In genomic region chr9:112334319-112334828, GRCh38 we compare ENCODE assay signal across 8 cellular contexts. TPM values are rescaled to one million over a fixed set of nuclear protein-coding genes. Genes with fewer than 3 reads are reported as not detected.
A peak's percentile ranks its signal among the peaks of the same experiment; 100 is the strongest.
DNase-seq lines count a peak whose midpoint lies in the region; FAIRE-seq and TF ChIP-seq lines count a peak whose summit lies in the region.

No MANE protein-coding gene starts in this region.

- intact Hi-C loops in esophagus squamous epithelium (cut with DNase I) = no loop called here

- peak; percentile 67 for DNase-seq in DMS153 treated with DMSO at 0.1 percent for 48 hours (lab: John Stamatoyannopoulos, UW; ENCODE audit: unreplicated experiment)
- DNase-seq in activated CD4-positive, alpha-beta T cell treated with anti-CD3 and anti-CD28 coated beads, Interleukin-2, amount 50 U/mL, for 48 hours = peak; percentile 53 to 65
- DNase-seq in esophagus squamous epithelium (lab: John Stamatoyannopoulos, UW) = no peak
- peak; percentile 44 for DNase-seq in pons (ENCODE audit: low spot score)
- DNase-seq in NCI-H1092 treated with DMSO at 0.1 percent for 48 hours (lab: John Stamatoyannopoulos, UW) = no peak
- DNase-seq in frontal cortex (ENCODE audit: low spot score in 2 of 2) = no peak
- no peak for DNase-seq in HuH-7.5 (ENCODE audit: low spot score)

- no peak for FAIRE-seq in frontal cortex (lab: Jason Lieb, UNC)

- H3K27me3 ChIP-seq in esophagus squamous epithelium = no peaks in the 10 kb centered on the region

- H3K4me1 ChIP-seq in esophagus squamous epithelium = peaks cover 0 to 38% (median 5%) of the 10 kb centered on the region in 3 donors

- H3K27ac ChIP-seq in KOPT-K1 (ENCODE audit: low read depth, low read length, poor library complexity, severe bottlenecking) = peak overlapping the region; percentile 91
- peak overlapping the region; percentile 96 to 100 (median 98) for H3K27ac ChIP-seq in esophagus squamous epithelium

- H3K36me3 ChIP-seq in KOPT-K1 (ENCODE audit: insufficient read depth, low read length) = no peaks in the 10 kb centered on the region
- no peaks in the 10 kb centered on the region for H3K36me3 ChIP-seq in esophagus squamous epithelium

- 3 to 8% methylated on average over 8 of the region's 8 CpGs for WGBS in esophagus squamous epithelium, 2 donors

- H3K9me3 ChIP-seq in KOPT-K1 (ENCODE audit: insufficient read depth, low read length, poor library complexity, severe bottlenecking) = no peaks in the 10 kb centered on the region
- no peaks in the 10 kb centered on the region for H3K9me3 ChIP-seq in esophagus squamous epithelium

- peak overlapping the region; percentile 78 to 100 (median 88) for H3K4me3 ChIP-seq in esophagus squamous epithelium

- TF ChIP-seq CTCF in esophagus squamous epithelium (IDR thresholded peaks at IDR 0.05) = no peak

- TF ChIP-seq POLR2A in esophagus squamous epithelium (IDR thresholded peaks at IDR 0.05) = no peak

RNA-seq across cellular contexts. Expression of gene PTBP3, which starts 1.0 kb away (rescaled TPM):
- total RNA-seq in esophagus squamous epithelium (100 to 1,000 TPM in 2 of 4 donors, 10 to 100 TPM in 2; 71.9 to 113 (median 88.8) TPM), frontal cortex (39.5 TPM)

RNA-seq across cellular contexts. Expression of gene HSDL2, which starts 45.5 kb away (rescaled TPM):
- 10 to 100 TPM; 18.5 to 49.4 (median 36.0) TPM for total RNA-seq in esophagus squamous epithelium
- total RNA-seq in frontal cortex = 11.0 TPM

Comparison
In these comparisons a context has a peak if more than half of its experiments do, and no peak if none do; other contexts are left out.
1. DNase-seq: peak in DMS153 treated with DMSO at 0.1 percent for 48 hours (single experiment), activated CD4-positive, alpha-beta T cell treated with anti-CD3 and anti-CD28 coated beads, Interleukin-2, amount 50 U/mL, for 48 hours (2 of 2) and pons (single experiment); none in esophagus squamous epithelium (single experiment), NCI-H1092 treated with DMSO at 0.1 percent for 48 hours (single experiment), frontal cortex (0 of 2) and HuH-7.5 (single experiment).